In the genomic region with DNA sequence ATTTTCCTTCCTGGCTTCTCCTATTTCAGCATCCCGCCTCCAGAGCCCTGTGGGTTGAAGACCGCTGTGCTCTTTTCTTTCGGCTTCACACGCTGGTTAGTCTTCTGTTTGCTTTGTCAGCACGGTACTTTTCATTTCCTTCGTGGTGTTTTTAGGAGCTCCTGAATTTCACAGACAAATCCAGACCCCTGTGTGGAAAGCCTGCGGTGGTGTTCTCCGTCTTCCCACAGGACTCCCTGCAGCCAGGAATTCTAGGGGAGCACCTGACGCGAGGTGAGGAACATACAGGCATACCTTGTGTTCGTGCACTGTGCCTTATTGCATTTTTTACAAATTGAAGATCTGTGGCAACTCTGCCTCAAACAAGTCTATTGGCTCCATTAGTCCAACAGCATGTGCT, we compare ENCODE assay signal across 21 cellular contexts.
"Had no signal": no experiment of that assay in that cellular context is flagged by ENCODE, and none has a peak within 500 bp of the region (broad histone marks: within the 10 kb centered on the region; RNA-seq: fewer than 3 reads in every experiment).

No MANE protein-coding gene starts in this region.

- H3K4me1 Mint-ChIP-seq: naive thymus-derived CD8-positive, alpha-beta T cell; stimulated activated memory B cell treated with anti-CD40 and anti-IgM and Interleukin-4, amounts not matched to agents 10 μg/mL and 1 μg/mL and 100 μg/mL, for 72 hours had no signal

- H3K4me1 ChIP-seq: esophagus muscularis mucosa, gastroesophageal sphincter, heart left ventricle, left lung, prostate gland, spleen, testis, tibial artery, upper lobe of left lung had no signal

- H3K4me2 ChIP-seq: hepatocyte had no signal

- H3K36me3 ChIP-seq: esophagus muscularis mucosa, gastroesophageal sphincter, heart left ventricle, left lung, prostate gland, spleen, tibial artery, upper lobe of left lung had no signal

- DNase-seq: dorsolateral prefrontal cortex; effector CD8-positive, alpha-beta T cell; foreskin keratinocyte; heart left ventricle; kidney; left lung; naive thymus-derived CD8-positive, alpha-beta T cell; right cardiac atrium; spleen; stimulated activated CD4-positive, alpha-beta T cell treated with anti-CD3 and anti-CD28 coated beads, Interleukin-4, amount 100 ng/mL, for 4 hours; stimulated activated naive CD8-positive, alpha-beta T cell treated with anti-CD3 and anti-CD28 coated beads, Interleukin-15, Interleukin-2, amounts not matched to agents 100 U/mL and 50 U/mL, for 24 hours; substantia nigra; testis; tibial artery; upper lobe of left lung had no signal

- H3K27me3 ChIP-seq: dorsolateral prefrontal cortex, foreskin keratinocyte, heart left ventricle, hepatocyte, left lung, spleen, testis, tibial artery, upper lobe of left lung had no signal

- H2AFZ ChIP-seq: hepatocyte had no signal

- H3K79me2 ChIP-seq: hepatocyte had no signal

- H3K9me3 Mint-ChIP-seq: stimulated activated memory B cell treated with anti-CD40 and anti-IgM and Interleukin-4, amounts not matched to agents 10 μg/mL and 1 μg/mL and 100 μg/mL, for 72 hours had no signal

- H3K4me3 ChIP-seq: dorsolateral prefrontal cortex, esophagus muscularis mucosa, gastroesophageal sphincter, heart left ventricle, hepatocyte, left lung, prostate gland, skin epidermis, spleen, testis, tibial artery, upper lobe of left lung had no signal

- H3K27ac ChIP-seq: esophagus muscularis mucosa, foreskin keratinocyte, gastroesophageal sphincter, heart left ventricle, left lung, prostate gland, skin epidermis, spleen, testis, tibial artery, upper lobe of left lung had no signal

- H3K36me3 Mint-ChIP-seq: naive thymus-derived CD8-positive, alpha-beta T cell; stimulated activated memory B cell treated with anti-CD40 and anti-IgM and Interleukin-4, amounts not matched to agents 10 μg/mL and 1 μg/mL and 100 μg/mL, for 72 hours had no signal

- H3K27ac Mint-ChIP-seq: naive thymus-derived CD8-positive, alpha-beta T cell; stimulated activated memory B cell treated with anti-CD40 and anti-IgM and Interleukin-4, amounts not matched to agents 10 μg/mL and 1 μg/mL and 100 μg/mL, for 72 hours had no signal

- H3K4me3 Mint-ChIP-seq: naive thymus-derived CD8-positive, alpha-beta T cell; stimulated activated memory B cell treated with anti-CD40 and anti-IgM and Interleukin-4, amounts not matched to agents 10 μg/mL and 1 μg/mL and 100 μg/mL, for 72 hours had no signal

- H3K9me3 ChIP-seq: esophagus muscularis mucosa, heart left ventricle, left lung, prostate gland, spleen, testis, tibial artery, upper lobe of left lung had no signal

- ATAC-seq: foreskin keratinocyte; gastroesophageal sphincter; heart left ventricle; left lung; naive thymus-derived CD8-positive, alpha-beta T cell; right cardiac atrium; stimulated activated memory B cell treated with anti-CD40 and anti-IgM and Interleukin-4, amounts not matched to agents 10 μg/mL and 1 μg/mL and 100 μg/mL, for 72 hours; stimulated activated naive CD8-positive, alpha-beta T cell treated with anti-CD3 and anti-CD28 coated beads, Interleukin-15, Interleukin-2, amounts not matched to agents 100 U/mL and 50 U/mL, for 24 hours had no signal
